Comparison of ENCODE assay signal across 14 cellular contexts in genomic region chr20:53575481-53576194, GRCh38. TPM values are rescaled to one million over a fixed set of nuclear protein-coding genes. Genes with fewer than 3 reads are reported as not detected.
DNase-seq lines count a peak whose midpoint lies in the region; ATAC-seq and TF ChIP-seq lines count a peak whose summit lies in the region.
"Had no signal": no experiment of that assay in that cellular context is flagged by ENCODE, and none has a peak within 500 bp of the region (broad histone marks: within the 10 kb centered on the region; RNA-seq: fewer than 3 reads in every experiment).

No MANE protein-coding gene starts in this region.

- peaks cover 80% of the 10 kb centered on the region for H3K4me1 Mint-ChIP-seq in activated T-helper 1 cell treated with anti-CD3 and anti-CD28 coated beads, Interleukin-12 subunit alpha, Interleukin-12 subunit beta, Interleukin-2, Interleukin-4 antibody, amounts not matched to agents 30 ng/mL and 10 ng/mL and 1 ng/mL, durations not matched to agents 14 hours and 24 hours and 36 hours (ENCODE audit: low read depth)

- no peak overlapping the region for H2BK5ac ChIP-seq in mesenchymal stem cell (ENCODE audit: low read depth, low read length, poor library complexity, severe bottlenecking)

- intact Hi-C loops in Right ventricle myocardium inferior (cut with DNase I): loop anchor here (5.0 kb wide), 1 partner anchor 487 kb away; no protein-coding TSS in a partner anchor
- intact Hi-C loops in activated T-helper 1 cell treated with anti-CD3 and anti-CD28 coated beads, Interleukin-12 subunit alpha, Interleukin-12 subunit beta, Interleukin-2, Interleukin-4 antibody, amounts not matched to agents 30 ng/mL and 10 ng/mL and 1 ng/mL, durations not matched to agents 14 hours and 24 hours and 36 hours (cut with micrococcal nuclease): loop anchor here (5.0 kb wide), 1 partner anchor 622 kb away; no protein-coding TSS in a partner anchor

- DNase-seq in cardiac muscle cell (ENCODE audit: low read depth in 1 of 2, low spot score in 1 of 2): no peak
- DNase-seq in Right ventricle myocardium inferior (ENCODE audit: missing footprints): no peak
- DNase-seq in activated T-helper 1 cell treated with anti-CD3 and anti-CD28 coated beads, Interleukin-12 subunit alpha, Interleukin-12 subunit beta, Interleukin-2, Interleukin-4 antibody, amounts not matched to agents 30 ng/mL and 10 ng/mL and 1 ng/mL, durations not matched to agents 14 hours and 24 hours and 36 hours (ENCODE audit: low spot score): no peak
- no peak for DNase-seq in mesenchymal stem cell
- DNase-seq in Kasumi-1 (lab: John Stamatoyannopoulos, UW): no peak
- no peak for DNase-seq in SHP77 treated with DMSO at 0.1 percent for 48 hours (lab: John Stamatoyannopoulos, UW)
- DNase-seq in D341Med (ENCODE audit: low spot score): no peak
- DNase-seq: NCI-H2081 treated with DMSO at 0.1 percent for 48 hours, NCI-H82, occipital lobe, Right ventricle myocardium superior had no signal

- peaks cover 73% of the 10 kb centered on the region for H3K36me3 Mint-ChIP-seq in activated T-helper 1 cell treated with anti-CD3 and anti-CD28 coated beads, Interleukin-12 subunit alpha, Interleukin-12 subunit beta, Interleukin-2, Interleukin-4 antibody, amounts not matched to agents 30 ng/mL and 10 ng/mL and 1 ng/mL, durations not matched to agents 14 hours and 24 hours and 36 hours (ENCODE audit: low read depth)

- H3K36me3 ChIP-seq in cardiac muscle cell (peaks cover 61% of the 10 kb centered on the region), mesenchymal stem cell (ENCODE audit: control insufficient read depth in 1 of 2, insufficient read depth in 2 of 2, low read depth in 1 of 2, low read length in 2 of 2) (peaks cover 52 to 96% of the 10 kb centered on the region in 2 experiments)

- no peak overlapping the region for H3K18ac ChIP-seq in mesenchymal stem cell (ENCODE audit: low read depth in 1 of 2, low read length in 2 of 2)

- H3K4ac ChIP-seq in mesenchymal stem cell (ENCODE audit: low read depth in 1 of 2, low read length in 2 of 2): no peak overlapping the region

- no peak for TF ChIP-seq CTCF in cardiac muscle cell (IDR thresholded peaks at IDR 0.05; ENCODE audit: low read depth, low read length)

- H3K9ac ChIP-seq in mesenchymal stem cell (ENCODE audit: low read length): peak overlapping the region; percentile 44

- H3K4me2 ChIP-seq in mesenchymal stem cell (ENCODE audit: low read length, poor library complexity, severe bottlenecking): no peak overlapping the region
- H3K4me2 ChIP-seq: GM23338 had no signal

- peak overlapping the region; percentile 35 for H3K4me3 Mint-ChIP-seq in activated T-helper 1 cell treated with anti-CD3 and anti-CD28 coated beads, Interleukin-12 subunit alpha, Interleukin-12 subunit beta, Interleukin-2, Interleukin-4 antibody, amounts not matched to agents 30 ng/mL and 10 ng/mL and 1 ng/mL, durations not matched to agents 14 hours and 24 hours and 36 hours
- H3K4me3 Mint-ChIP-seq: GM23338 had no signal

- H2AFZ ChIP-seq in mesenchymal stem cell (ENCODE audit: low read depth, low read length): no peak overlapping the region
- H2AFZ ChIP-seq: GM23338 had no signal

- H3K27me3 ChIP-seq in cardiac muscle cell: no peaks in the 10 kb centered on the region
- no peaks in the 10 kb centered on the region for H3K27me3 ChIP-seq in mesenchymal stem cell (ENCODE audit: control insufficient read depth in 1 of 2, insufficient read depth in 1 of 2, low read length in 2 of 2)
- H3K27me3 ChIP-seq: tibial nerve had no signal

- no peak overlapping the region for H2BK15ac ChIP-seq in mesenchymal stem cell (ENCODE audit: low read depth, poor library complexity, severe bottlenecking)

- no peaks in the 10 kb centered on the region for H3K27me3 Mint-ChIP-seq in activated T-helper 1 cell treated with anti-CD3 and anti-CD28 coated beads, Interleukin-12 subunit alpha, Interleukin-12 subunit beta, Interleukin-2, Interleukin-4 antibody, amounts not matched to agents 30 ng/mL and 10 ng/mL and 1 ng/mL, durations not matched to agents 14 hours and 24 hours and 36 hours (ENCODE audit: insufficient read depth)

- 94% methylated on average over 23 of the region's 23 CpGs for WGBS in mesenchymal stem cell

- no peak overlapping the region for H2BK120ac ChIP-seq in mesenchymal stem cell (ENCODE audit: low read depth, low read length)

- H4K91ac ChIP-seq in mesenchymal stem cell (ENCODE audit: low read length): no peak overlapping the region

- no peaks in the 10 kb centered on the region for H3K9me3 Mint-ChIP-seq in activated T-helper 1 cell treated with anti-CD3 and anti-CD28 coated beads, Interleukin-12 subunit alpha, Interleukin-12 subunit beta, Interleukin-2, Interleukin-4 antibody, amounts not matched to agents 30 ng/mL and 10 ng/mL and 1 ng/mL, durations not matched to agents 14 hours and 24 hours and 36 hours
- H3K9me3 Mint-ChIP-seq: GM23338 had no signal

- no peak overlapping the region for H4K8ac ChIP-seq in mesenchymal stem cell (ENCODE audit: low read length)

- H3K79me1 ChIP-seq in mesenchymal stem cell (replicated peaks; ENCODE audit: low read length, poor library complexity, severe bottlenecking): peaks cover 21% of the 10 kb centered on the region

- H3K4me3 ChIP-seq in cardiac muscle cell: no peak overlapping the region
- H3K4me3 ChIP-seq in mesenchymal stem cell (ENCODE audit: insufficient read depth in 1 of 2, low read depth in 1 of 2, low read length in 2 of 2): no peak overlapping the region
- H3K4me3 ChIP-seq: GM23338, tibial nerve had no signal

- H3K27ac Mint-ChIP-seq in activated T-helper 1 cell treated with anti-CD3 and anti-CD28 coated beads, Interleukin-12 subunit alpha, Interleukin-12 subunit beta, Interleukin-2, Interleukin-4 antibody, amounts not matched to agents 30 ng/mL and 10 ng/mL and 1 ng/mL, durations not matched to agents 14 hours and 24 hours and 36 hours: peak overlapping the region; percentile 55
- H3K27ac Mint-ChIP-seq: GM23338 had no signal

- H3K27ac ChIP-seq in cardiac muscle cell: peak overlapping the region; percentile 16
- H3K27ac ChIP-seq in mesenchymal stem cell (ENCODE audit: low read length, poor library complexity, severe bottlenecking): no peak overlapping the region
- H3K27ac ChIP-seq: tibial nerve had no signal

- ATAC-seq in Right ventricle myocardium inferior (no peak), GM18868 (IDR thresholded peaks at IDR 0.05; ENCODE audit: unreplicated experiment) (no peak)
- ATAC-seq: GM23338 had no signal

- peaks cover 13% of the 10 kb centered on the region for H3K4me1 ChIP-seq in cardiac muscle cell (ENCODE audit: low read depth)
- peaks cover 2% of the 10 kb centered on the region for H3K4me1 ChIP-seq in mesenchymal stem cell (ENCODE audit: control insufficient read depth, insufficient read depth, low read depth, low read length)

- peak overlapping the region in 1 of 2 experiments; percentile 42 for H2BK12ac ChIP-seq in mesenchymal stem cell (ENCODE audit: low read length in 2 of 2)

- no peak overlapping the region for H3K14ac ChIP-seq in mesenchymal stem cell (ENCODE audit: low read length in 2 of 2)

- no peak overlapping the region for H2AK5ac ChIP-seq in mesenchymal stem cell (ENCODE audit: low read length, severe bottlenecking)

- H3K9me3 ChIP-seq in cardiac muscle cell (ENCODE audit: low read depth) (no peaks in the 10 kb centered on the region), mesenchymal stem cell (ENCODE audit: control insufficient read depth, low read length) (no peaks in the 10 kb centered on the region)
- H3K9me3 ChIP-seq: tibial nerve had no signal

- H3K23ac ChIP-seq in mesenchymal stem cell (ENCODE audit: low read length in 2 of 2): no peak overlapping the region

RNA-seq across cellular contexts. Expression of gene ZNF217, which starts 18.0 kb away (rescaled TPM):
- total RNA-seq in cardiac muscle cell (16.7 and 26.3 TPM in 2 replicates), Right ventricle myocardium inferior (8.3 TPM)
- polyA plus RNA-seq in cardiac muscle cell: 6.1 and 10.3 TPM in 2 replicates
- 57.5 and 64.5 TPM in 2 replicates for total RNA-seq in activated T-helper 1 cell treated with anti-CD3 and anti-CD28 coated beads, Interleukin-12 subunit alpha, Interleukin-12 subunit beta, Interleukin-2, Interleukin-4 antibody, amounts not matched to agents 30 ng/mL and 10 ng/mL and 1 ng/mL, durations not matched to agents 14 hours and 24 hours and 36 hours
- 15.7 TPM for polyA plus RNA-seq in mesenchymal stem cell (2013, experiment 1 of 2)
- 16.6 TPM for polyA plus RNA-seq in mesenchymal stem cell (2013, experiment 2 of 2)
